Comparison of ENCODE assay signal across 10 cellular contexts in genomic region chr7:81457858-81458522, GRCh38.
DNase-seq lines count a peak whose midpoint lies in the region; ATAC-seq and TF ChIP-seq lines count a peak whose summit lies in the region.
"Had no signal": no experiment of that assay in that cellular context is flagged by ENCODE, and none has a peak within 500 bp of the region (broad histone marks: within the 10 kb centered on the region; RNA-seq: fewer than 3 reads in every experiment).

No MANE protein-coding gene starts in this region.

- H3K4me3 Mint-ChIP-seq in activated CD4-positive, alpha-beta memory T cell treated with anti-CD3 and anti-CD28 coated beads for 36 hours: no peak overlapping the region
- H3K4me3 Mint-ChIP-seq: CD14-positive monocyte had no signal

- H3K27ac Mint-ChIP-seq in activated CD4-positive, alpha-beta memory T cell treated with anti-CD3 and anti-CD28 coated beads for 36 hours: no peak overlapping the region
- H3K27ac Mint-ChIP-seq: CD14-positive monocyte had no signal

- H3K4me1 Mint-ChIP-seq in activated CD4-positive, alpha-beta memory T cell treated with anti-CD3 and anti-CD28 coated beads for 36 hours (ENCODE audit: low read depth): no peaks in the 10 kb centered on the region
- H3K4me1 Mint-ChIP-seq: CD14-positive monocyte had no signal

- CTCF ChIA-PET in activated CD4-positive, alpha-beta memory T cell treated with anti-CD3 and anti-CD28 coated beads for 36 hours (lab: Charles Lee): no interaction called here

- H3K27me3 Mint-ChIP-seq in activated CD4-positive, alpha-beta memory T cell treated with anti-CD3 and anti-CD28 coated beads for 36 hours: no peaks in the 10 kb centered on the region

- POLR2A ChIA-PET in activated CD4-positive, alpha-beta memory T cell treated with anti-CD3 and anti-CD28 coated beads for 36 hours (lab: Charles Lee): no interaction called here

- H3K36me3 Mint-ChIP-seq in activated CD4-positive, alpha-beta memory T cell treated with anti-CD3 and anti-CD28 coated beads for 36 hours: no peaks in the 10 kb centered on the region
- H3K36me3 Mint-ChIP-seq: CD14-positive monocyte had no signal

- peaks cover 9% of the 10 kb centered on the region for H3K9me3 Mint-ChIP-seq in activated CD4-positive, alpha-beta memory T cell treated with anti-CD3 and anti-CD28 coated beads for 36 hours
- H3K9me3 Mint-ChIP-seq: CD14-positive monocyte had no signal

- intact Hi-C loops in activated CD4-positive, alpha-beta memory T cell treated with anti-CD3 and anti-CD28 coated beads for 36 hours (cut with micrococcal nuclease): no loop called here

- DNase-seq in NCI-H345 (lab: John Stamatoyannopoulos, UW) (peak; percentile 19), NCI-H345 treated with DMSO at 0.1 percent for 48 hours (lab: John Stamatoyannopoulos, UW; ENCODE audit: unreplicated experiment) (no peak), NCI-H82 (lab: John Stamatoyannopoulos, UW) (peak; percentile 73), dermis microvascular lymphatic vessel endothelial cell (ENCODE audit: low read depth in 2 of 2) (peak; percentile 15 to 16), retinal pigment epithelial cell (ENCODE audit: low read depth) (no peak), ureter (ENCODE audit: low spot score) (no peak)
- no peak for DNase-seq in activated CD4-positive, alpha-beta memory T cell treated with anti-CD3 and anti-CD28 coated beads for 36 hours
- DNase-seq: stimulated activated naive CD8-positive, alpha-beta T cell treated with anti-CD3 and anti-CD28 coated beads, Interleukin-15, Interleukin-2, amounts not matched to agents 100 U/mL and 50 U/mL, for 24 hours had no signal

- no peak for ATAC-seq in HG02678 (IDR thresholded peaks at IDR 0.05; ENCODE audit: unreplicated experiment)
- ATAC-seq: stimulated activated naive CD8-positive, alpha-beta T cell treated with anti-CD3 and anti-CD28 coated beads, Interleukin-15, Interleukin-2, amounts not matched to agents 100 U/mL and 50 U/mL, for 24 hours had no signal

- no peak overlapping the region for H3K4me3 ChIP-seq in retinal pigment epithelial cell (ENCODE audit: low read length)

- peak; percentile 45 for TF ChIP-seq CTCF in retinal pigment epithelial cell (conservative IDR thresholded peaks at IDR 0.05; ENCODE audit: low read depth, low read length)

Comparison
In these comparisons a context has a peak if more than half of its experiments do, and no peak if none do; other contexts are left out.
1. DNase-seq: peak in NCI-H345 (single experiment), NCI-H82 (single experiment) and dermis microvascular lymphatic vessel endothelial cell (2 of 2); none in NCI-H345 treated with DMSO at 0.1 percent for 48 hours (single experiment), retinal pigment epithelial cell (single experiment), activated CD4-positive, alpha-beta memory T cell treated with anti-CD3 and anti-CD28 coated beads for 36 hours (single experiment) and ureter (single experiment).